In genomic region chr12:81942588-81942987, GRCh38 we compare ENCODE assay signal across 10 cellular contexts.
DNase-seq lines count a peak whose midpoint lies in the region; ATAC-seq and TF ChIP-seq lines count a peak whose summit lies in the region.
"Had no signal": no experiment of that assay in that cellular context is flagged by ENCODE, and none has a peak within 500 bp of the region (broad histone marks: within the 10 kb centered on the region; RNA-seq: fewer than 3 reads in every experiment).

No MANE protein-coding gene starts in this region.

- H3K36me3 Mint-ChIP-seq in Calu3 (ENCODE audit: insufficient read depth, unreplicated experiment), result no peaks in the 10 kb centered on the region
- peaks cover 2% of the 10 kb centered on the region for H3K36me3 Mint-ChIP-seq in activated naive CD8-positive, alpha-beta T cell treated with anti-CD3 and anti-CD28 coated beads for 36 hours

- H3K4me3 ChIP-seq in aorta (ENCODE audit: low read length in 2 of 2), result no peak overlapping the region
- H3K4me3 ChIP-seq: psoas muscle had no signal

- intact Hi-C loops in Calu3 (cut with micrococcal nuclease; ENCODE audit: unreplicated experiment), result loop anchor here (2.0 to 5.0 kb wide), 2 partner anchors 240 to 384 kb away; no protein-coding TSS in a partner anchor
- intact Hi-C loops in aorta (cut with DNase I), result no loop called here

- peaks cover 3% of the 10 kb centered on the region for H3K9me3 Mint-ChIP-seq in Calu3 (ENCODE audit: low read depth, unreplicated experiment)
- H3K9me3 Mint-ChIP-seq in activated naive CD8-positive, alpha-beta T cell treated with anti-CD3 and anti-CD28 coated beads for 36 hours, result peaks cover 2% of the 10 kb centered on the region

- peaks cover 2% of the 10 kb centered on the region for H3K9me3 ChIP-seq in aorta (ENCODE audit: control insufficient read depth, low read length)
- H3K9me3 ChIP-seq: psoas muscle had no signal

- ATAC-seq in GM21381 (IDR thresholded peaks at IDR 0.05; ENCODE audit: unreplicated experiment) (peak; percentile 68), aorta (ENCODE audit: low FRiP score) (no peak)
- ATAC-seq: psoas muscle had no signal

- no peak for TF ChIP-seq CTCF in Calu3 (IDR thresholded peaks at IDR 0.05; ENCODE audit: unreplicated experiment)

- no peak overlapping the region for H3K4me3 Mint-ChIP-seq in Calu3 (ENCODE audit: low read depth, unreplicated experiment)
- H3K4me3 Mint-ChIP-seq in activated naive CD8-positive, alpha-beta T cell treated with anti-CD3 and anti-CD28 coated beads for 36 hours, result no peak overlapping the region

- no peaks in the 10 kb centered on the region for H3K27me3 ChIP-seq in aorta (ENCODE audit: control insufficient read depth in 1 of 2, insufficient read depth in 2 of 2, low read length in 1 of 2)

- no TSS peak for BruUV-seq in Calu3 (replicated peaks; lab: Mats Ljungman, UMichigan)

- H3K27ac Mint-ChIP-seq in Calu3 (ENCODE audit: unreplicated experiment), result peak overlapping the region; percentile 65
- peak overlapping the region; percentile 75 for H3K27ac Mint-ChIP-seq in activated naive CD8-positive, alpha-beta T cell treated with anti-CD3 and anti-CD28 coated beads for 36 hours

- peaks cover 0 to 1% of the 10 kb centered on the region in 2 donors for H3K4me1 ChIP-seq in aorta (ENCODE audit: control insufficient read depth in 1 of 2, insufficient read depth in 2 of 2, low read length in 2 of 2)
- H3K4me1 ChIP-seq: psoas muscle had no signal

- H3K36me3 ChIP-seq in aorta (ENCODE audit: control insufficient read depth in 1 of 2, insufficient read depth in 2 of 2, low read length in 1 of 2), result no peaks in the 10 kb centered on the region

- WGBS in aorta, 2 donors, result 22 to 39% methylated on average over 4 of the region's 4 CpGs

- DNase-seq in Calu3 (peak; percentile 14), Kasumi-1 (lab: John Stamatoyannopoulos, UW) (peak; percentile 73 to 82), NCI-H2081 treated with DMSO at 0.1 percent for 48 hours (lab: John Stamatoyannopoulos, UW) (no peak), GM19238 (ENCODE audit: insufficient read length, low spot score) (no peak), NCI-H1436 treated with DMSO at 0.1 percent for 48 hours (lab: John Stamatoyannopoulos, UW) (no peak), aorta (no peak)
- no peak for DNase-seq in activated naive CD8-positive, alpha-beta T cell treated with anti-CD3 and anti-CD28 coated beads for 36 hours
- DNase-seq: NCI-H2227 treated with DMSO at 0.1 percent for 48 hours, psoas muscle had no signal

- peaks cover 19% of the 10 kb centered on the region for H3K4me1 Mint-ChIP-seq in Calu3 (ENCODE audit: low read depth, unreplicated experiment)
- H3K4me1 Mint-ChIP-seq in activated naive CD8-positive, alpha-beta T cell treated with anti-CD3 and anti-CD28 coated beads for 36 hours, result peaks cover 37% of the 10 kb centered on the region

- no peaks in the 10 kb centered on the region for H3K27me3 Mint-ChIP-seq in Calu3 (ENCODE audit: unreplicated experiment)
- no peaks in the 10 kb centered on the region for H3K27me3 Mint-ChIP-seq in activated naive CD8-positive, alpha-beta T cell treated with anti-CD3 and anti-CD28 coated beads for 36 hours

- CTCF ChIA-PET in Calu3 (lab: Charles Lee), result no interaction called here

- H3K27ac ChIP-seq in aorta (ENCODE audit: low read depth in 1 of 2, low read length in 2 of 2), result no peak overlapping the region
- H3K27ac ChIP-seq: psoas muscle had no signal

Comparison
In these comparisons a context has a peak if more than half of its experiments do, and no peak if none do; other contexts are left out.
1. DNase-seq: peak in Calu3 (single experiment) and Kasumi-1 (2 of 2); none in activated naive CD8-positive, alpha-beta T cell treated with anti-CD3 and anti-CD28 coated beads for 36 hours (single experiment), NCI-H2081 treated with DMSO at 0.1 percent for 48 hours (single experiment), GM19238 (single experiment), NCI-H1436 treated with DMSO at 0.1 percent for 48 hours (single experiment) and aorta (0 of 2).